Comparison of ENCODE assay signal across 8 cellular contexts in genomic region chr6:27814665-27815424, GRCh38.
A peak's percentile ranks its signal among the peaks of the same experiment; 100 is the strongest.
DNase-seq lines count a peak whose midpoint lies in the region; ATAC-seq and TF ChIP-seq lines count a peak whose summit lies in the region.

No MANE protein-coding gene starts in this region.

- no peak for TF ChIP-seq CTCF in OCI-LY3 (IDR thresholded peaks at IDR 0.05; ENCODE audit: low read depth, low read length)
- no peak for TF ChIP-seq CTCF in fibroblast of mammary gland (conservative IDR thresholded peaks at IDR 0.05; ENCODE audit: control insufficient read depth, insufficient read depth, low read depth, low read length)

- peaks cover 63% of the 10 kb centered on the region for H3K4me1 Mint-ChIP-seq in activated T-cell treated with anti-CD3 and anti-CD28 coated beads, Interleukin-2, amount 50 U/mL, for 72 hours (ENCODE audit: low read depth)
- H3K4me1 Mint-ChIP-seq in natural killer cell treated with Interleukin-12 subunit alpha and Interleukin-12 subunit beta and Interleukin-15 and Interleukin-18, amount 100 ng/mL, for 72 hours (ENCODE audit: low read depth in 2 of 2): peaks cover 33 to 45% of the 10 kb centered on the region in 2 donors

- peak; percentile 65 for ATAC-seq in HG03378 (IDR thresholded peaks at IDR 0.05; ENCODE audit: unreplicated experiment)
- ATAC-seq in activated T-cell treated with anti-CD3 and anti-CD28 coated beads, Interleukin-2, amount 50 U/mL, for 72 hours (replicated peaks in 1 of 2): peak; percentile 64
- peak; percentile 81 to 84 for ATAC-seq in natural killer cell treated with Interleukin-12 subunit alpha and Interleukin-12 subunit beta and Interleukin-15 and Interleukin-18, amount 100 ng/mL, for 72 hours

- peak overlapping the region; percentile 80 for H3K4me2 ChIP-seq in OCI-LY3 (ENCODE audit: low read length)

- TF ChIP-seq POLR2A in GM19099 (IDR thresholded peaks at IDR 0.05; ENCODE audit: extremely low read depth, insufficient read length, low read depth): peak; percentile 94

- DNase-seq in AML-193 (lab: John Stamatoyannopoulos, UW) (peak; percentile 33 to 35), fibroblast of mammary gland (ENCODE audit: low read depth) (peak; percentile 98), ureter (ENCODE audit: low spot score) (peak; percentile 89)
- DNase-seq in activated T-cell treated with anti-CD3 and anti-CD28 coated beads, Interleukin-2, amount 50 U/mL, for 72 hours: peak; percentile 78 to 82
- peak; percentile 78 for DNase-seq in natural killer cell treated with Interleukin-12 subunit alpha and Interleukin-12 subunit beta and Interleukin-15 and Interleukin-18, amount 100 ng/mL, for 72 hours (ENCODE audit: low spot score)

- no peak overlapping the region for H2AFZ ChIP-seq in OCI-LY3 (ENCODE audit: low read depth, low read length)

- peaks cover 3 to 6% of the 10 kb centered on the region in 2 donors for H3K36me3 Mint-ChIP-seq in activated T-cell treated with anti-CD3 and anti-CD28 coated beads, Interleukin-2, amount 50 U/mL, for 72 hours (ENCODE audit: insufficient read depth in 2 of 2)
- no peaks in the 10 kb centered on the region for H3K36me3 Mint-ChIP-seq in natural killer cell treated with Interleukin-12 subunit alpha and Interleukin-12 subunit beta and Interleukin-15 and Interleukin-18, amount 100 ng/mL, for 72 hours

- H3K27me3 ChIP-seq in OCI-LY3 (ENCODE audit: low read depth, low read length): no peaks in the 10 kb centered on the region

- peaks cover 3% of the 10 kb centered on the region; the same call in 1 of the 2 replicates for H3K9me3 ChIP-seq in OCI-LY3 (ENCODE audit: insufficient read depth, low read length)

- no peaks in the 10 kb centered on the region for H3K36me3 ChIP-seq in OCI-LY3 (replicated peaks; ENCODE audit: low read depth, low read length)

- H3K4me3 Mint-ChIP-seq in activated T-cell treated with anti-CD3 and anti-CD28 coated beads, Interleukin-2, amount 50 U/mL, for 72 hours: peak overlapping the region; percentile 85 to 88
- H3K4me3 Mint-ChIP-seq in natural killer cell treated with Interleukin-12 subunit alpha and Interleukin-12 subunit beta and Interleukin-15 and Interleukin-18, amount 100 ng/mL, for 72 hours: peak overlapping the region; percentile 86

- no peaks in the 10 kb centered on the region for H3K9me3 Mint-ChIP-seq in activated T-cell treated with anti-CD3 and anti-CD28 coated beads, Interleukin-2, amount 50 U/mL, for 72 hours
- H3K9me3 Mint-ChIP-seq in natural killer cell treated with Interleukin-12 subunit alpha and Interleukin-12 subunit beta and Interleukin-15 and Interleukin-18, amount 100 ng/mL, for 72 hours: no peaks in the 10 kb centered on the region

- H3K4me3 ChIP-seq in OCI-LY3 (ENCODE audit: low read length) (peak overlapping the region; percentile 72), fibroblast of mammary gland (ENCODE audit: control insufficient read depth, low read depth, low read length) (peak overlapping the region; percentile 56)

- no peaks in the 10 kb centered on the region for H3K27me3 Mint-ChIP-seq in activated T-cell treated with anti-CD3 and anti-CD28 coated beads, Interleukin-2, amount 50 U/mL, for 72 hours (ENCODE audit: low read depth)
- no peaks in the 10 kb centered on the region for H3K27me3 Mint-ChIP-seq in natural killer cell treated with Interleukin-12 subunit alpha and Interleukin-12 subunit beta and Interleukin-15 and Interleukin-18, amount 100 ng/mL, for 72 hours

- no peaks in the 10 kb centered on the region for H4K20me1 ChIP-seq in OCI-LY3 (ENCODE audit: insufficient read depth, low read length)

- peak overlapping the region; percentile 81 for H3K9ac ChIP-seq in OCI-LY3 (ENCODE audit: low read length)

- H3K79me2 ChIP-seq in OCI-LY3 (ENCODE audit: low read length): no peaks in the 10 kb centered on the region; the same call in 1 of the 2 replicates

- peaks cover 41% of the 10 kb centered on the region for H3K4me1 ChIP-seq in OCI-LY3 (ENCODE audit: low read length)

- peak overlapping the region; percentile 99 for H3K27ac ChIP-seq in OCI-LY3 (ENCODE audit: low read length)

- H3K27ac Mint-ChIP-seq in activated T-cell treated with anti-CD3 and anti-CD28 coated beads, Interleukin-2, amount 50 U/mL, for 72 hours: peak overlapping the region; percentile 99
- peak overlapping the region; percentile 90 to 95 for H3K27ac Mint-ChIP-seq in natural killer cell treated with Interleukin-12 subunit alpha and Interleukin-12 subunit beta and Interleukin-15 and Interleukin-18, amount 100 ng/mL, for 72 hours

Comparison
In these comparisons a context has a peak if more than half of its experiments do, and no peak if none do; other contexts are left out.
1. Peak in every context shown above with its lines: DNase-seq, ATAC-seq, H3K4me3 ChIP-seq and H3K27ac ChIP-seq.
2. DNase-seq: peak in every context shown above with its lines; median percentile 98 in fibroblast of mammary gland; 89 in ureter; 80 in activated T-cell treated with anti-CD3 and anti-CD28 coated beads, Interleukin-2, amount 50 U/mL, for 72 hours; 78 in natural killer cell treated with Interleukin-12 subunit alpha and Interleukin-12 subunit beta and Interleukin-15 and Interleukin-18, amount 100 ng/mL, for 72 hours; 34 in AML-193.